29 cellular contexts compared by ENCODE assay signal in genomic region chr6:126102358-126102757, GRCh38.
"Had no signal": no experiment of that assay in that cellular context is flagged by ENCODE, and none has a peak within 500 bp of the region (broad histone marks: within the 10 kb centered on the region; RNA-seq: fewer than 3 reads in every experiment).

No MANE protein-coding gene starts in this region.

- H3K4me3 Mint-ChIP-seq: activated CD4-positive, alpha-beta memory T cell treated with anti-CD3 and anti-CD28 coated beads, Interleukin-2, amount 10 ng/mL, durations not matched to agents 7 days and 5 days; activated CD4-positive, alpha-beta T cell treated with anti-CD3 and anti-CD28 coated beads, Interleukin-2, amount 10 ng/mL, durations not matched to agents 7 days and 5 days; activated T-cell treated with anti-CD3 and anti-CD28 coated beads, Interleukin-2, amount 50 U/mL, for 24 hours; natural killer cell treated with Interleukin-12 subunit alpha and Interleukin-12 subunit beta and Interleukin-15 and Interleukin-18, amount 100 ng/mL, for 72 hours had no signal

- DNase-seq: activated CD4-positive, alpha-beta memory T cell treated with anti-CD3 and anti-CD28 coated beads, Interleukin-2, amount 10 ng/mL, durations not matched to agents 7 days and 5 days; activated CD4-positive, alpha-beta T cell treated with anti-CD3 and anti-CD28 coated beads for 1 hour; activated CD4-positive, alpha-beta T cell treated with anti-CD3 and anti-CD28 coated beads, Interleukin-2, amount 10 ng/mL, durations not matched to agents 7 days and 5 days; activated CD8-positive, alpha-beta memory T cell treated with anti-CD3 and anti-CD28 coated beads, Interleukin-2, amount 50 U/mL, for 48 hours; activated gamma-delta T cell; activated naive CD4-positive, alpha-beta T cell treated with anti-CD3 and anti-CD28 coated beads, Interleukin-2, amount 50 U/mL, for 16 hours; activated T-cell treated with anti-CD3 and anti-CD28 coated beads, Interleukin-2, amount 50 U/mL, for 24 hours; amniotic stem cell; brain microvascular endothelial cell; caudate nucleus; cortex of kidney; foreskin keratinocyte; heart left ventricle; hypothalamus; kidney glomerular epithelial cell; left ventricle myocardium inferior; mucosa of descending colon; ovary; right lobe of liver; stimulated activated CD4-positive, alpha-beta T cell treated with anti-CD3 and anti-CD28 coated beads, Interleukin-12 subunit alpha, Interleukin-12 subunit beta, amount 100 ng/mL, for 4 hours; stimulated activated CD4-positive, alpha-beta T cell treated with anti-CD3 and anti-CD28 coated beads, Interleukin-4, amount 100 ng/mL, for 1 hour; stimulated activated naive CD8-positive, alpha-beta T cell treated with anti-CD3 and anti-CD28 coated beads, Interleukin-15, Interleukin-2, amounts not matched to agents 100 U/mL and 50 U/mL, for 24 hours; testis; transverse colon had no signal

- H3K27ac ChIP-seq: brain microvascular endothelial cell, foreskin keratinocyte, heart left ventricle, left ventricle myocardium inferior, ovary, right lobe of liver, skin epidermis, testis, transverse colon had no signal

- H3K4me1 Mint-ChIP-seq: activated CD4-positive, alpha-beta memory T cell treated with anti-CD3 and anti-CD28 coated beads, Interleukin-2, amount 10 ng/mL, durations not matched to agents 7 days and 5 days; activated CD4-positive, alpha-beta T cell treated with anti-CD3 and anti-CD28 coated beads, Interleukin-2, amount 10 ng/mL, durations not matched to agents 7 days and 5 days had no signal

- H3K4me1 ChIP-seq: foreskin keratinocyte, left ventricle myocardium inferior, right lobe of liver, testis, transverse colon had no signal

- H3K36me3 Mint-ChIP-seq: natural killer cell treated with Interleukin-12 subunit alpha and Interleukin-12 subunit beta and Interleukin-15 and Interleukin-18, amount 100 ng/mL, for 72 hours had no signal

- H3K27me3 Mint-ChIP-seq: activated CD4-positive, alpha-beta memory T cell treated with anti-CD3 and anti-CD28 coated beads, Interleukin-2, amount 10 ng/mL, durations not matched to agents 7 days and 5 days; activated CD4-positive, alpha-beta T cell treated with anti-CD3 and anti-CD28 coated beads, Interleukin-2, amount 10 ng/mL, durations not matched to agents 7 days and 5 days; activated T-cell treated with anti-CD3 and anti-CD28 coated beads, Interleukin-2, amount 50 U/mL, for 24 hours; natural killer cell treated with Interleukin-12 subunit alpha and Interleukin-12 subunit beta and Interleukin-15 and Interleukin-18, amount 100 ng/mL, for 72 hours; progenitor cell of endocrine pancreas had no signal

- ATAC-seq: esophagus mucosa; foreskin keratinocyte; heart left ventricle; mucosa of descending colon; natural killer cell treated with Interleukin-12 subunit alpha and Interleukin-12 subunit beta and Interleukin-15 and Interleukin-18, amount 100 ng/mL, for 72 hours; right lobe of liver; stimulated activated naive CD8-positive, alpha-beta T cell treated with anti-CD3 and anti-CD28 coated beads, Interleukin-15, Interleukin-2, amounts not matched to agents 100 U/mL and 50 U/mL, for 24 hours had no signal

- H3K9me3 ChIP-seq: mucosa of descending colon, ovary, right lobe of liver, testis, transverse colon had no signal

- H3K4me3 ChIP-seq: heart left ventricle, left ventricle myocardium inferior, lung, mucosa of descending colon, ovary, right lobe of liver, skin epidermis, testis, transverse colon had no signal

- H3K36me3 ChIP-seq: brain microvascular endothelial cell, ovary, transverse colon had no signal

- H3K27me3 ChIP-seq: brain microvascular endothelial cell, foreskin keratinocyte, ovary, right lobe of liver, testis, transverse colon had no signal

- H3K27ac Mint-ChIP-seq: activated CD4-positive, alpha-beta memory T cell treated with anti-CD3 and anti-CD28 coated beads, Interleukin-2, amount 10 ng/mL, durations not matched to agents 7 days and 5 days; activated CD4-positive, alpha-beta T cell treated with anti-CD3 and anti-CD28 coated beads, Interleukin-2, amount 10 ng/mL, durations not matched to agents 7 days and 5 days; activated T-cell treated with anti-CD3 and anti-CD28 coated beads, Interleukin-2, amount 50 U/mL, for 24 hours; natural killer cell treated with Interleukin-12 subunit alpha and Interleukin-12 subunit beta and Interleukin-15 and Interleukin-18, amount 100 ng/mL, for 72 hours; progenitor cell of endocrine pancreas had no signal

- H3K9me3 Mint-ChIP-seq: activated CD4-positive, alpha-beta memory T cell treated with anti-CD3 and anti-CD28 coated beads, Interleukin-2, amount 10 ng/mL, durations not matched to agents 7 days and 5 days; activated CD4-positive, alpha-beta T cell treated with anti-CD3 and anti-CD28 coated beads, Interleukin-2, amount 10 ng/mL, durations not matched to agents 7 days and 5 days; activated T-cell treated with anti-CD3 and anti-CD28 coated beads, Interleukin-2, amount 50 U/mL, for 24 hours; natural killer cell treated with Interleukin-12 subunit alpha and Interleukin-12 subunit beta and Interleukin-15 and Interleukin-18, amount 100 ng/mL, for 72 hours had no signal
